Comparison of ENCODE assay signal across 21 cellular contexts in genomic region chr5:167773902-167774301, GRCh38.
"Had no signal": no experiment of that assay in that cellular context is flagged by ENCODE, and none has a peak within 500 bp of the region (broad histone marks: within the 10 kb centered on the region; RNA-seq: fewer than 3 reads in every experiment).

No MANE protein-coding gene starts in this region.

- DNase-seq: colonic mucosa; cortex of kidney; effector CD8-positive, alpha-beta T cell; effector memory CD8-positive, alpha-beta T cell; endodermal cell; erythroblast; esophagus squamous epithelium; foreskin fibroblast; foreskin melanocyte; gastrocnemius medialis; glutamatergic neuron; head of caudate nucleus; heart right ventricle; hippocampal formation; left cardiac atrium; left lung; left ventricle myocardium superior; lower lobe of right lung; mesenchymal stem cell; mucosa of descending colon; naive B cell had no signal
